ENCODE assay signal across 15 cellular contexts in the genomic region with DNA sequence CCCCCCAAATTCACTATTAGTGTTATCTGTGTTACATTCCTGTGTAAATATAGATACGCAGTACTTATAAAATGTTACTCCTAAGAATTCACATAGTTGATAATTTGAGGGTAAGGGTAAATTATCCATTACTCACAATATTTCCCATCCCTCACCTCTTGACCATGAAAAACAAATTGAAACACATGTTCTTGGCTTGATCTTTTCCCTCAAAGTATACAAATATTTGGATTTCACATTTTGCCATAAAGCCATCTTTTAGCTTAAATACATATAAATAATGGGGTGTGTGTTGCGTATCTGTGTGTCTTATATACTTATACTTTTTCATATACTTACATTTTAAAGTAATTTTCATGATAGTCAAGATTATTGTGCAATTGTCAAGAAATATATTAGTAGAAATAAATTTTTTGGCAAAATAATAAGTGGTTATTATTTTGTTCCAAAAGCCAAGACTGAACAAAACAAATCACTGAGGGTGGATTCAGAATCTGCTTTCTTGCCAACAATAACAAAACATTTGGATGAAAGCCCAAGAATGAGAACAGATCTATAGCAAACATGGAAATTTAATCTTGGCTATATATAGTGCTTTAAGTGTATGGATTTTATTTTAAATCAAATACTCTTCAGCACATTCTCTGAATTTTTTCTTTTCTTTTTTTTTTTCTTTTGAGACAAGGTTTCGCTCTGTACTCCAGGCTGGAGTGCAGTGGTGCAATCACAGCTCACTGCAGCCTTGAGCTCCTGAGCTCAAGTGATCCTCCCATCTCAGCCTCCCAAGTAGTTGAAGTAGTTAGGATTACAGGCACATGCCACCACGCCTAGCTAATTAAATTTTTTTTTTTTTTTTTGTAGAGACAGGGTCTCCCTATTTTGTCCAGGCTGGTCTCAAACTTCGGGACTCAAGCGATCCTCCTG. TPM values are rescaled to one million over a fixed set of nuclear protein-coding genes. Genes with fewer than 3 reads are reported as not detected.
DNase-seq lines count a peak whose midpoint lies in the region; ATAC-seq and TF ChIP-seq lines count a peak whose summit lies in the region.
"Had no signal": no experiment of that assay in that cellular context is flagged by ENCODE, and none has a peak within 500 bp of the region (broad histone marks: within the 10 kb centered on the region; RNA-seq: fewer than 3 reads in every experiment).

No MANE protein-coding gene starts in this region.

- no peak for TF ChIP-seq POLR2A in stomach (IDR thresholded peaks at IDR 0.05)

- in situ Hi-C loops in G401 (cut with HindIII; ENCODE audit: low sequenced_read_pairs), result no loop called here

- H3K27ac ChIP-seq in layer of hippocampus (ENCODE audit: low read depth, low read length), result peak overlapping the region; percentile 72
- peak overlapping the region in 4 of 5 donors; percentile 58 to 74 (median 60) for H3K27ac ChIP-seq in stomach

- DNase-seq in choroid plexus epithelial cell (ENCODE audit: low read depth) (peak; percentile 79), stomach (no peak), G401 (ENCODE audit: low spot score) (no peak), T1000 (lab: John Stamatoyannopoulos, UW) (no peak)
- DNase-seq in activated CD4-positive, alpha-beta T cell treated with anti-CD3 and anti-CD28 coated beads, Interleukin-2, amount 10 ng/mL, durations not matched to agents 24 days and 14 days, result no peak
- DNase-seq: activated CD4-positive, CD25-positive, alpha-beta regulatory T cell treated with anti-CD3 and anti-CD28 coated beads, Interleukin-2, amount 50 U/mL, for 72 hours; CD4-positive, CD25-positive, alpha-beta regulatory T cell; effector memory CD4-positive, alpha-beta T cell had no signal

- TF ChIP-seq CTCF in choroid plexus epithelial cell (conservative IDR thresholded peaks at IDR 0.05; ENCODE audit: low read depth, low read length) (no peak), stomach (IDR thresholded peaks at IDR 0.05) (no peak)

- ATAC-seq in HG03521 (IDR thresholded peaks at IDR 0.05; ENCODE audit: unreplicated experiment), result no peak
- ATAC-seq: left colon had no signal

- peaks cover 4% of the 10 kb centered on the region for H3K27me3 Mint-ChIP-seq in activated CD4-positive, alpha-beta T cell treated with anti-CD3 and anti-CD28 coated beads, Interleukin-2, amount 10 ng/mL, durations not matched to agents 24 days and 14 days

- no peaks in the 10 kb centered on the region for H3K36me3 ChIP-seq in stomach

- no peaks in the 10 kb centered on the region for H3K9me3 ChIP-seq in stomach

- no peaks in the 10 kb centered on the region for H3K36me3 Mint-ChIP-seq in activated CD4-positive, alpha-beta T cell treated with anti-CD3 and anti-CD28 coated beads, Interleukin-2, amount 10 ng/mL, durations not matched to agents 24 days and 14 days (ENCODE audit: low read depth)
- H3K36me3 Mint-ChIP-seq: CD4-positive, CD25-positive, alpha-beta regulatory T cell had no signal

- H3K4me1 Mint-ChIP-seq in activated CD4-positive, alpha-beta T cell treated with anti-CD3 and anti-CD28 coated beads, Interleukin-2, amount 10 ng/mL, durations not matched to agents 24 days and 14 days, result no peaks in the 10 kb centered on the region
- H3K4me1 Mint-ChIP-seq: activated T-helper 17 cell treated with anti-CD3 and anti-CD28 coated beads, Interleukin-2, amount 50 U/mL, for 72 hours; CD4-positive, CD25-positive, alpha-beta regulatory T cell had no signal

- no peak overlapping the region for H3K4me3 Mint-ChIP-seq in activated CD4-positive, alpha-beta T cell treated with anti-CD3 and anti-CD28 coated beads, Interleukin-2, amount 10 ng/mL, durations not matched to agents 24 days and 14 days
- H3K4me3 Mint-ChIP-seq: activated T-helper 17 cell treated with anti-CD3 and anti-CD28 coated beads, Interleukin-2, amount 50 U/mL, for 72 hours; CD4-positive, CD25-positive, alpha-beta regulatory T cell; stimulated activated naive CD8-positive, alpha-beta T cell treated with anti-CD3 and anti-CD28 coated beads, Interleukin-15, Interleukin-2, amounts not matched to agents 100 ng/mL and 50 ng/mL, for 24 hours had no signal

- no peak for TF ChIP-seq RAD21 in Ishikawa (IDR thresholded peaks at IDR 0.05; ENCODE audit: low read depth)

- 66 to 78% (median 69%) methylated on average over 6 of the region's 6 CpGs for WGBS in stomach, 5 donors

- peaks cover 0 to 36% (median 22%) of the 10 kb centered on the region in 4 donors for H3K4me1 ChIP-seq in stomach

- no peak overlapping the region for H3K27ac Mint-ChIP-seq in activated CD4-positive, alpha-beta T cell treated with anti-CD3 and anti-CD28 coated beads, Interleukin-2, amount 10 ng/mL, durations not matched to agents 24 days and 14 days
- H3K27ac Mint-ChIP-seq: activated T-helper 17 cell treated with anti-CD3 and anti-CD28 coated beads, Interleukin-2, amount 50 U/mL, for 72 hours; CD4-positive, CD25-positive, alpha-beta regulatory T cell; stimulated activated naive CD8-positive, alpha-beta T cell treated with anti-CD3 and anti-CD28 coated beads, Interleukin-15, Interleukin-2, amounts not matched to agents 100 ng/mL and 50 ng/mL, for 24 hours had no signal

- no peaks in the 10 kb centered on the region for H3K9me3 Mint-ChIP-seq in activated CD4-positive, alpha-beta T cell treated with anti-CD3 and anti-CD28 coated beads, Interleukin-2, amount 10 ng/mL, durations not matched to agents 24 days and 14 days
- H3K9me3 Mint-ChIP-seq: activated T-helper 17 cell treated with anti-CD3 and anti-CD28 coated beads, Interleukin-2, amount 50 U/mL, for 72 hours; stimulated activated naive CD8-positive, alpha-beta T cell treated with anti-CD3 and anti-CD28 coated beads, Interleukin-15, Interleukin-2, amounts not matched to agents 100 ng/mL and 50 ng/mL, for 24 hours had no signal

- H3K4me3 ChIP-seq in choroid plexus epithelial cell (ENCODE audit: low read depth, low read length), result no peak overlapping the region
- H3K4me3 ChIP-seq in stomach, result peak overlapping the region in 1 of 4 donors; percentile 29
- H3K4me3 ChIP-seq: GM12878 had no signal

- TF ChIP-seq EP300 in Ishikawa (IDR thresholded peaks at IDR 0.05; ENCODE audit: borderline replicate concordance) (no peak), stomach (IDR thresholded peaks at IDR 0.05) (no peak)

- H3K27me3 ChIP-seq in layer of hippocampus (ENCODE audit: control insufficient read depth, insufficient read depth, low read length), result no peaks in the 10 kb centered on the region
- no peaks in the 10 kb centered on the region for H3K27me3 ChIP-seq in stomach

- intact Hi-C loops in stomach (cut with DNase I; ENCODE audit: low total_unique reads), result no loop called here
- intact Hi-C loops in activated CD4-positive, alpha-beta T cell treated with anti-CD3 and anti-CD28 coated beads, Interleukin-2, amount 10 ng/mL, durations not matched to agents 24 days and 14 days (cut with micrococcal nuclease), result no loop called here

TF ChIP-seq in Ishikawa, 13 proteins besides CTCF, POLR2A, EP300 and RAD21:
- no peak for TF ChIP-seq ZBTB7A (IDR thresholded peaks at IDR 0.05; ENCODE audit: low read depth)
- TF ChIP-seq CEBPB (IDR thresholded peaks at IDR 0.05), result 0 out of 2 replicates have a peak, but pooled peaks have one; percentile 52
- TF ChIP-seq, protein P1, sequence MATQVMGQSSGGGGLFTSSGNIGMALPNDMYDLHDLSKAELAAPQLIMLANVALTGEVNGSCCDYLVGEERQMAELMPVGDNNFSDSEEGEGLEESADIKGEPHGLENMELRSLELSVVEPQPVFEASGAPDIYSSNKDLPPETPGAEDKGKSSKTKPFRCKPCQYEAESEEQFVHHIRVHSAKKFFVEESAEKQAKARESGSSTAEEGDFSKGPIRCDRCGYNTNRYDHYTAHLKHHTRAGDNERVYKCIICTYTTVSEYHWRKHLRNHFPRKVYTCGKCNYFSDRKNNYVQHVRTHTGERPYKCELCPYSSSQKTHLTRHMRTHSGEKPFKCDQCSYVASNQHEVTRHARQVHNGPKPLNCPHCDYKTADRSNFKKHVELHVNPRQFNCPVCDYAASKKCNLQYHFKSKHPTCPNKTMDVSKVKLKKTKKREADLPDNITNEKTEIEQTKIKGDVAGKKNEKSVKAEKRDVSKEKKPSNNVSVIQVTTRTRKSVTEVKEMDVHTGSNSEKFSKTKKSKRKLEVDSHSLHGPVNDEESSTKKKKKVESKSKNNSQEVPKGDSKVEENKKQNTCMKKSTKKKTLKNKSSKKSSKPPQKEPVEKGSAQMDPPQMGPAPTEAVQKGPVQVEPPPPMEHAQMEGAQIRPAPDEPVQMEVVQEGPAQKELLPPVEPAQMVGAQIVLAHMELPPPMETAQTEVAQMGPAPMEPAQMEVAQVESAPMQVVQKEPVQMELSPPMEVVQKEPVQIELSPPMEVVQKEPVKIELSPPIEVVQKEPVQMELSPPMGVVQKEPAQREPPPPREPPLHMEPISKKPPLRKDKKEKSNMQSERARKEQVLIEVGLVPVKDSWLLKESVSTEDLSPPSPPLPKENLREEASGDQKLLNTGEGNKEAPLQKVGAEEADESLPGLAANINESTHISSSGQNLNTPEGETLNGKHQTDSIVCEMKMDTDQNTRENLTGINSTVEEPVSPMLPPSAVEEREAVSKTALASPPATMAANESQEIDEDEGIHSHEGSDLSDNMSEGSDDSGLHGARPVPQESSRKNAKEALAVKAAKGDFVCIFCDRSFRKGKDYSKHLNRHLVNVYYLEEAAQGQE (IDR thresholded peaks at IDR 0.05; ENCODE audit: low read depth), result no peak
- no peak for TF ChIP-seq TCF12 (IDR thresholded peaks at IDR 0.05; ENCODE audit: low read depth)
- no peak for TF ChIP-seq USF1 (IDR thresholded peaks at IDR 0.05)
- peak; percentile 64 for TF ChIP-seq TEAD4 (IDR thresholded peaks at IDR 0.05)
- peak; percentile 70; the same call in 1 of the 2 replicates for TF ChIP-seq NFIC (IDR thresholded peaks at IDR 0.05)
TF ChIP-seq in Ishikawa: peak in this region for 3.

RNA-seq across cellular contexts. Expression of gene PRSS48, which starts 48.5 kb away (rescaled TPM):
- total RNA-seq in stomach, result not detected
- polyA plus RNA-seq in stomach, result not detected
- total RNA-seq in activated CD4-positive, alpha-beta T cell treated with anti-CD3 and anti-CD28 coated beads, Interleukin-2, amount 10 ng/mL, durations not matched to agents 24 days and 14 days, result not detected in 2 replicates
- not detected in 2 replicates for total RNA-seq in G401 (2014; rRNA removed; shearing (Covaris generic))
- total RNA-seq: activated T-helper 17 cell treated with anti-CD3 and anti-CD28 coated beads, Interleukin-2, amount 50 U/mL, for 72 hours; CD4-positive, CD25-positive, alpha-beta regulatory T cell; GM12878; left colon had no signal
- polyA plus RNA-seq: CD4-positive, CD25-positive, alpha-beta regulatory T cell; GM12878 had no signal
